14 cellular contexts compared by ENCODE assay signal in the genomic region with DNA sequence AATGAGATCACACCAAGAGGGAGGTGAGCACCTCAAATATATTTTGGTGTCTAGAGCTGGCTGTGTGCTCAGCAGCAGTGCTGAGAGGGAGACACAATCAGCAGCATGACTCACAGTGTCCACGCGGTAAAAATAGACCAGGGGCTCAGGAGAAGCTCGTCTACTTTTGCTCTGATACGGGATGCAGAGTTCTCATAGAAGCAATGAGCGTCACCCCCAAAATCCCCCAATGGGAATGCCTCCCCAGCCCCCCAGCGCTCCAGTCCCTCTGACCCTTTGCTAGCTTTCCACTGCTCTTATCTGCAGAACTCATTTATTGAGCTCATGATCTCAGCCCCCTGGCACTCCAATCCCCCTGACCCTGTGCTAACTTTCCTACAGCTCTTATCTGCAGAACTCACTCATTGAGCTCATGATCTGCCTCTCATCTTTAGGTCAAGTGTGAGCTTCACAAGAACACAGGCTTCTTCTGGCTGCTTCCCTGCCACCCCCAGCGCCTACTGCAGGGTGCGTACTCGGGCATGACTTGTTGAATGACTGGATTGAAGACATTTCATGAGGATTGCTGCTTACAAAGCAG. TPM values are rescaled to one million over a fixed set of nuclear protein-coding genes. Genes with fewer than 3 reads are reported as not detected.
DNase-seq lines count a peak whose midpoint lies in the region; ATAC-seq and TF ChIP-seq lines count a peak whose summit lies in the region.
"Had no signal": no experiment of that assay in that cellular context is flagged by ENCODE, and none has a peak within 500 bp of the region (broad histone marks: within the 10 kb centered on the region; RNA-seq: fewer than 3 reads in every experiment).

No MANE protein-coding gene starts in this region.

- no peak overlapping the region for H3K4me3 Mint-ChIP-seq in CD4-positive, alpha-beta T cell
- peak overlapping the region in 1 of 10 donors; percentile 43 for H3K4me3 Mint-ChIP-seq in naive thymus-derived CD8-positive, alpha-beta T cell
- H3K4me3 Mint-ChIP-seq: activated CD4-positive, alpha-beta T cell treated with anti-CD3 and anti-CD28 coated beads, Interleukin-2, amount 10 ng/mL, durations not matched to agents 24 days and 14 days; CD14-positive monocyte had no signal

- WGBS in heart left ventricle, 4 donors = 16 to 21% (median 19%) methylated on average over 9 of the region's 9 CpGs

- H3K4me1 Mint-ChIP-seq in CD4-positive, alpha-beta T cell (ENCODE audit: low read depth) = no peaks in the 10 kb centered on the region
- H3K4me1 Mint-ChIP-seq in naive thymus-derived CD8-positive, alpha-beta T cell = peaks cover 0 to 2% (median 0%) of the 10 kb centered on the region in 4 donors
- H3K4me1 Mint-ChIP-seq: activated CD4-positive, alpha-beta T cell treated with anti-CD3 and anti-CD28 coated beads, Interleukin-2, amount 10 ng/mL, durations not matched to agents 24 days and 14 days; CD14-positive monocyte had no signal

- H3K27me3 ChIP-seq in heart left ventricle = no peaks in the 10 kb centered on the region
- H3K27me3 ChIP-seq in CD4-positive, alpha-beta T cell (ENCODE audit: control insufficient read depth, insufficient read depth, low read length) = no peaks in the 10 kb centered on the region
- no peaks in the 10 kb centered on the region for H3K27me3 ChIP-seq in MM.1S (replicated peaks; ENCODE audit: insufficient read depth, low read length)
- H3K27me3 ChIP-seq: upper lobe of left lung had no signal

- H3K9me2 ChIP-seq in MM.1S (replicated peaks; ENCODE audit: insufficient read depth, low read length) = no peaks in the 10 kb centered on the region

- no peak overlapping the region for H3K4me2 ChIP-seq in MM.1S (ENCODE audit: low read depth, low read length)

- H3K9ac ChIP-seq in MM.1S (ENCODE audit: low read length) = no peak overlapping the region

- TF ChIP-seq CTCF in heart left ventricle (IDR thresholded peaks at IDR 0.05) = peak in 5 of 12 donors; percentile 9 to 41 (median 21)
- TF ChIP-seq CTCF in CD4-positive, alpha-beta T cell (IDR thresholded peaks at IDR 0.05) = no peak
- TF ChIP-seq CTCF in MM.1S (IDR thresholded peaks at IDR 0.05; ENCODE audit: low read length) = no peak

- H3K4me3 ChIP-seq in heart left ventricle (no peak overlapping the region), MM.1S (ENCODE audit: low read length) (no peak overlapping the region)
- H3K4me3 ChIP-seq: upper lobe of left lung had no signal

- H2AFZ ChIP-seq in MM.1S (ENCODE audit: low read length) = no peak overlapping the region

- CTCF ChIA-PET in CD4-positive, alpha-beta T cell (lab: Charles Lee) = no interaction called here

- no peaks in the 10 kb centered on the region for H3K27me3 Mint-ChIP-seq in CD4-positive, alpha-beta T cell
- H3K27me3 Mint-ChIP-seq in naive thymus-derived CD8-positive, alpha-beta T cell = peaks cover 3 to 9% (median 7%) of the 10 kb centered on the region in 5 donors
- H3K27me3 Mint-ChIP-seq: activated CD4-positive, alpha-beta T cell treated with anti-CD3 and anti-CD28 coated beads, Interleukin-2, amount 10 ng/mL, durations not matched to agents 24 days and 14 days had no signal

- H3K4me1 ChIP-seq in heart left ventricle = peaks cover 0 to 63% (median 15%) of the 10 kb centered on the region in 12 donors
- peaks cover 11% of the 10 kb centered on the region for H3K4me1 ChIP-seq in MM.1S (ENCODE audit: low read length)
- H3K4me1 ChIP-seq: upper lobe of left lung had no signal

- peaks cover 36% of the 10 kb centered on the region for H3K79me2 ChIP-seq in MM.1S (ENCODE audit: low read length)

- no peaks in the 10 kb centered on the region for H3F3A ChIP-seq in MM.1S (ENCODE audit: insufficient read depth, low read length)

- no peaks in the 10 kb centered on the region for H4K20me1 ChIP-seq in MM.1S (ENCODE audit: insufficient read depth, low read length)

- DNase-seq in Ammon's horn (ENCODE audit: low spot score) (peak; percentile 75), amniotic epithelial cell (ENCODE audit: low read depth) (peak; percentile 4), heart left ventricle (peak in 4 of 5 donors; percentile 69 to 88 (median 73)), posterior vena cava (ENCODE audit: low spot score) (peak; percentile 88), MM.1S (no peak)
- DNase-seq in CD4-positive, alpha-beta T cell = no peak
- no peak for DNase-seq in naive thymus-derived CD8-positive, alpha-beta T cell
- DNase-seq: activated CD4-positive, alpha-beta T cell treated with anti-CD3 and anti-CD28 coated beads, Interleukin-2, amount 10 ng/mL, durations not matched to agents 24 days and 14 days; activated gamma-delta T cell treated with Interleukin-2 at 50 U/mL for 16 hours; effector CD4-positive, alpha-beta T cell; NCI-H2029; upper lobe of left lung had no signal

- H3K9me3 ChIP-seq in heart left ventricle (no peaks in the 10 kb centered on the region), MM.1S (replicated peaks; ENCODE audit: insufficient read depth, low read length) (no peaks in the 10 kb centered on the region)
- no peaks in the 10 kb centered on the region for H3K9me3 ChIP-seq in CD4-positive, alpha-beta T cell (ENCODE audit: control insufficient read depth, low read length)
- H3K9me3 ChIP-seq: upper lobe of left lung had no signal

- no peaks in the 10 kb centered on the region for H3K36me3 ChIP-seq in heart left ventricle
- no peaks in the 10 kb centered on the region for H3K36me3 ChIP-seq in MM.1S (replicated peaks; ENCODE audit: insufficient read depth, low read length)
- H3K36me3 ChIP-seq: upper lobe of left lung had no signal

- no peaks in the 10 kb centered on the region for H3K9me3 Mint-ChIP-seq in CD4-positive, alpha-beta T cell
- no peaks in the 10 kb centered on the region for H3K9me3 Mint-ChIP-seq in naive thymus-derived CD8-positive, alpha-beta T cell
- H3K9me3 Mint-ChIP-seq: activated CD4-positive, alpha-beta T cell treated with anti-CD3 and anti-CD28 coated beads, Interleukin-2, amount 10 ng/mL, durations not matched to agents 24 days and 14 days; CD14-positive monocyte had no signal

- peak; percentile 86 to 93 (median 92) for ATAC-seq in heart left ventricle
- ATAC-seq in CD4-positive, alpha-beta T cell (ENCODE audit: poor library complexity) = no peak
- no peak for ATAC-seq in GM21723 (IDR thresholded peaks at IDR 0.05; ENCODE audit: unreplicated experiment)
- ATAC-seq in naive thymus-derived CD8-positive, alpha-beta T cell = no peak

- H3K27ac Mint-ChIP-seq in CD4-positive, alpha-beta T cell = no peak overlapping the region
- no peak overlapping the region for H3K27ac Mint-ChIP-seq in naive thymus-derived CD8-positive, alpha-beta T cell
- H3K27ac Mint-ChIP-seq: activated CD4-positive, alpha-beta T cell treated with anti-CD3 and anti-CD28 coated beads, Interleukin-2, amount 10 ng/mL, durations not matched to agents 24 days and 14 days had no signal

- no peak for TF ChIP-seq POLR2A in heart left ventricle (IDR thresholded peaks at IDR 0.05)

- no peaks in the 10 kb centered on the region for H3K36me3 Mint-ChIP-seq in CD4-positive, alpha-beta T cell (ENCODE audit: low read depth)
- H3K36me3 Mint-ChIP-seq in naive thymus-derived CD8-positive, alpha-beta T cell = no peaks in the 10 kb centered on the region
- H3K36me3 Mint-ChIP-seq: CD14-positive monocyte had no signal

- POLR2A ChIA-PET in CD4-positive, alpha-beta T cell (lab: Charles Lee) = no interaction called here
- POLR2A ChIA-PET in naive thymus-derived CD8-positive, alpha-beta T cell (lab: Charles Lee) = interaction anchor here (0.7 kb wide), 1 partner anchor 260 kb away, joined by 4 read pairs; no protein-coding TSS in a partner anchor

- intact Hi-C loops in heart left ventricle (cut with DNase I) (loop anchor here in 4 of 10 donors (5.0 to 10.0 kb wide), 2 partner anchors 36 to 131 kb away; partner anchors contain the start of gene SYNDIG1 (in 3 of the 4)), posterior vena cava (cut with DNase I) (loop anchor here in 1 of 2 donors (10.0 kb wide), 1 partner anchor 411 kb away; no protein-coding TSS in a partner anchor)
- intact Hi-C loops in CD4-positive, alpha-beta T cell (cut with DNase I, micrococcal nuclease) = no loop called here

- H3K27ac ChIP-seq in heart left ventricle (peak overlapping the region; percentile 64 to 98 (median 88)), MM.1S (ENCODE audit: low read length) (no peak overlapping the region)
- H3K27ac ChIP-seq in CD4-positive, alpha-beta T cell (ENCODE audit: low read depth, low read length) = no peak overlapping the region
- H3K27ac ChIP-seq: upper lobe of left lung had no signal

RNA-seq across cellular contexts. Expression of gene SYNDIG1, which starts 34.0 kb away (rescaled TPM):
- total RNA-seq in heart left ventricle = 10 to 100 TPM; 14.1 to 41.8 (median 24.2) TPM
- 10 to 100 TPM in 1 of 2 donors, 1 to 10 TPM in 1; 8.4 to 21.7 TPM for polyA plus RNA-seq in heart left ventricle
- total RNA-seq in posterior vena cava = 10 to 100 TPM; 11.3 to 22.5 TPM
- not detected for total RNA-seq in CD4-positive, alpha-beta T cell
- not detected for total RNA-seq in naive thymus-derived CD8-positive, alpha-beta T cell
- not detected for polyA plus RNA-seq in naive thymus-derived CD8-positive, alpha-beta T cell
- total RNA-seq: activated CD4-positive, alpha-beta T cell treated with anti-CD3 and anti-CD28 coated beads, Interleukin-2, amount 10 ng/mL, durations not matched to agents 24 days and 14 days had no signal
- polyA plus RNA-seq: CD14-positive monocyte had no signal

Comparison
In these comparisons a context has a peak if more than half of its experiments do, and no peak if none do; other contexts are left out.
1. DNase-seq: peak in Ammon's horn (single experiment), amniotic epithelial cell (single experiment), heart left ventricle (4 of 5) and posterior vena cava (single experiment); none in CD4-positive, alpha-beta T cell (0 of 10), MM.1S (single experiment) and naive thymus-derived CD8-positive, alpha-beta T cell (0 of 10).
2. ATAC-seq: peak in heart left ventricle (4 of 4); none in CD4-positive, alpha-beta T cell (single experiment), GM21723 (single experiment) and naive thymus-derived CD8-positive, alpha-beta T cell (0 of 2).
3. H3K27ac ChIP-seq: peak in heart left ventricle (12 of 12); none in CD4-positive, alpha-beta T cell (single experiment) and MM.1S (single experiment).
4. RNA of gene SYNDIG1, which starts 34.0 kb away (total RNA-seq): 14.1 to 41.8 TPM in heart left ventricle and 11.3 to 22.5 TPM in posterior vena cava; not detected in CD4-positive, alpha-beta T cell and not detected in naive thymus-derived CD8-positive, alpha-beta T cell; every median in the first group is over 10 times any median in the second.